Comparison of ENCODE assay signal across 16 cellular contexts in the genomic region with DNA sequence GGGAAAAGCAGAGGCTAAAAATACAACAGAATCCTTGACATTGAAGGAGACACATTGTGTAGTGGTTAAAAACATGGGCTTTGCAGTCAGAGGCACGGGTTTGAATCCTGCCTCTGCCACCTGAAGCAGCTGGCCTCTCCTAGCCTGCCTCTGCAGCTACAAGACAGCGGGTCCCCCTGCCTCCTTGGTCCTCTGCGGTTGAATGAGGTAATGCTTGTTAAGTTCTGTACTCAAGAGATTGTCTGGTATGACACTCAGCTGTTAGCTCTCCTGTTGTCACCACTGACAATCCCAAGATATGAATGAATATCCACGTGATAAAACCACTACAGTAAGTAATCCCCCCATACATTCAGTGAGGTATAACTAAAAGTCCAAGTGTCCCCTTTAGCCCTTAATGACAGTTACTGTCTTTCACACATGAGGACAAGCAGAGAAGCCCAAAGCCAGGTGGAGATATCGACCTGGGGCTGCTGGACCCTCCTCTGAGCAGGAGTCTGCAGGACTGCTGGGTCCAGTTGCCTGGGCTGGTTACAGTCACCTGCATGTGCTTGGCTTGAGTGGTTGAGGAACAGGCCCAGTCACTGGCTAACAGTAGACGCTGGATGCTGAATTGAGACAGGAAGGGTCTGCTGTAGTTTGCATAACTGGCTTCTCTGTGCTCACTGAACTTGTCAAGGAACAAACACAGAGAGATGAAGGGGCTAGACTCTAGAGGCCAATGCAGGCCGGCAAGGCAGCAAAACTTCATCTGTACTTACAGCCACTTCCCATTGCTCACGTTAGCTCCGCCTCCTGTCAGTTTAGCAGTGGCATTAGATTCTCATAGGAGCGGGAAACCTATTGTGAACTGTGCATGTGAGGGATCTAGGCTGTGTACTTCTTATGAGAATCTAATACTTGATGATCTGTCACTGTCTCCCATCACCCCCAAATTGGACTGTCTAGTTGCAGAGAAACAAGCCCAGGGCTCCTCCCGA.
"Had no signal": no experiment of that assay in that cellular context is flagged by ENCODE, and none has a peak within 500 bp of the region (broad histone marks: within the 10 kb centered on the region; RNA-seq: fewer than 3 reads in every experiment).

No MANE protein-coding gene starts in this region.

- H2AFZ ChIP-seq: neural progenitor cell had no signal

- H3K4me3 ChIP-seq: neural progenitor cell, ovary, spleen, stomach, thoracic aorta had no signal

- H3K9me3 ChIP-seq: ovary, spleen, stomach, thoracic aorta had no signal

- H3K27me3 ChIP-seq: foreskin keratinocyte, neural progenitor cell, ovary, stomach had no signal

- H3K27ac ChIP-seq: foreskin keratinocyte, neural progenitor cell, ovary, stomach, thoracic aorta had no signal

- ATAC-seq: foreskin keratinocyte, sciatic nerve had no signal

- H3K9ac ChIP-seq: neural progenitor cell had no signal

- H3K36me3 ChIP-seq: neural progenitor cell, ovary, thoracic aorta had no signal

- H3K4me2 ChIP-seq: neural progenitor cell had no signal

- FAIRE-seq: endothelial cell of umbilical vein had no signal

- H3K4me1 ChIP-seq: foreskin keratinocyte, stomach had no signal

- DNase-seq: activated CD4-positive, alpha-beta T cell treated with anti-CD3 and anti-CD28 coated beads, Interleukin-2, amount 10 ng/mL, durations not matched to agents 7 days and 5 days; activated naive CD4-positive, alpha-beta T cell; activated naive CD8-positive, alpha-beta T cell treated with anti-CD3 and anti-CD28 coated beads, Interleukin-2, amount 10 ng/mL, durations not matched to agents 7 days and 5 days; cortex of kidney; effector CD4-positive, alpha-beta T cell; foreskin keratinocyte; glutamatergic neuron; hypothalamus; ovary; spleen; stomach; T-helper 2 cell had no signal
